10 cellular contexts compared by ENCODE assay signal in genomic region chr7:151166629-151167196, GRCh38. TPM values are rescaled to one million over a fixed set of nuclear protein-coding genes. Genes with fewer than 3 reads are reported as not detected.
DNase-seq lines count a peak whose midpoint lies in the region; ATAC-seq, FAIRE-seq and TF ChIP-seq lines count a peak whose summit lies in the region.
"Had no signal": no experiment of that assay in that cellular context is flagged by ENCODE, and none has a peak within 500 bp of the region (broad histone marks: within the 10 kb centered on the region; RNA-seq: fewer than 3 reads in every experiment).

No MANE protein-coding gene starts in this region.

- H2AFZ ChIP-seq in IMR-90 (replicated peaks; ENCODE audit: low read length, poor library complexity): peak overlapping the region; percentile 79

- ATAC-seq in CD4-positive, CD25-positive, alpha-beta regulatory T cell (ENCODE audit: low read depth in 2 of 2): no peak
- ATAC-seq in IMR-90 (ENCODE audit: low read depth) (no peak), pancreas (peak in 1 of 4 donors; percentile 22), HG03378 (IDR thresholded peaks at IDR 0.05; ENCODE audit: unreplicated experiment) (no peak), HG02623 (IDR thresholded peaks at IDR 0.05; ENCODE audit: unreplicated experiment) (no peak)

- H3K9ac ChIP-seq in IMR-90 (ENCODE audit: low read depth, low read length): no peak overlapping the region

- H4K8ac ChIP-seq in IMR-90 (ENCODE audit: low read depth in 2 of 2, low read length in 2 of 2): no peak overlapping the region

- no peaks in the 10 kb centered on the region for H3K36me3 Mint-ChIP-seq in CD4-positive, CD25-positive, alpha-beta regulatory T cell

- H3K56ac ChIP-seq in IMR-90 (ENCODE audit: extremely low read depth, insufficient read depth, low read length): no peak overlapping the region

- H3K4me3 Mint-ChIP-seq in CD4-positive, CD25-positive, alpha-beta regulatory T cell: peak overlapping the region in 3 of 4 donors; percentile 17 to 72 (median 69)

- H3K79me1 ChIP-seq in IMR-90 (ENCODE audit: low read depth in 1 of 2, low read length in 2 of 2): no peaks in the 10 kb centered on the region

- H3K14ac ChIP-seq in IMR-90 (replicated peaks; ENCODE audit: low read depth, low read length): no peak overlapping the region

- intact Hi-C loops in IMR-90 (cut with micrococcal nuclease) (no loop called here), esophagus squamous epithelium (cut with DNase I) (no loop called here), pancreas (cut with DNase I) (loop anchor here in 1 of 3 donors (5.0 kb wide), 1 partner anchor 39 kb away; no protein-coding TSS in a partner anchor)

- no peak for FAIRE-seq in pancreas (lab: Jason Lieb, UNC)

- H3K36me3 ChIP-seq in CD4-positive, CD25-positive, alpha-beta regulatory T cell (ENCODE audit: control insufficient read depth, insufficient read depth, low read length): no peaks in the 10 kb centered on the region
- H3K36me3 ChIP-seq in IMR-90 (ENCODE audit: control insufficient read depth, insufficient read depth, low read length) (no peaks in the 10 kb centered on the region), esophagus squamous epithelium (no peaks in the 10 kb centered on the region), pancreas (no peaks in the 10 kb centered on the region)

- POLR2A ChIA-PET in IMR-90 (lab: Charles Lee; ENCODE audit: unreplicated experiment): no interaction called here

- no peak overlapping the region for H3K27ac ChIP-seq in CD4-positive, CD25-positive, alpha-beta regulatory T cell (ENCODE audit: insufficient read depth, low read length, poor library complexity, severe bottlenecking)
- H3K27ac ChIP-seq in IMR-90 (ENCODE audit: insufficient read depth, low read length) (no peak overlapping the region), esophagus squamous epithelium (no peak overlapping the region), pancreas (no peak overlapping the region)

- no peak overlapping the region for H3K4me2 ChIP-seq in IMR-90 (ENCODE audit: low read depth, low read length)

- CTCF ChIA-PET in IMR-90 (lab: Yijun Ruan, JAX): no interaction called here

- H3K4me1 ChIP-seq in CD4-positive, CD25-positive, alpha-beta regulatory T cell (ENCODE audit: control insufficient read depth, insufficient read depth, low read length, poor library complexity, severe bottlenecking): peaks cover 19% of the 10 kb centered on the region
- H3K4me1 ChIP-seq in IMR-90 (ENCODE audit: control insufficient read depth, insufficient read depth, low read length) (peaks cover 1% of the 10 kb centered on the region; the same call in 1 of the 2 replicates), esophagus squamous epithelium (peaks cover 11 to 21% (median 18%) of the 10 kb centered on the region in 3 donors), pancreas (peaks cover 0 to 5% (median 4%) of the 10 kb centered on the region in 3 donors)

- H3K9me3 Mint-ChIP-seq in CD4-positive, CD25-positive, alpha-beta regulatory T cell: peaks cover 0 to 2% (median 0%) of the 10 kb centered on the region in 7 donors

- peaks cover 37% of the 10 kb centered on the region for H3K27me3 Mint-ChIP-seq in CD4-positive, CD25-positive, alpha-beta regulatory T cell

- no peak overlapping the region for H3K18ac ChIP-seq in IMR-90 (ENCODE audit: low read depth, low read length)

- no TSS peak for BruUV-seq in IMR-90 (replicated peaks; lab: Mats Ljungman, UMichigan)

- dilution Hi-C loops in IMR-90 (cut with HindIII; ENCODE audit: low sequenced_read_pairs, unreplicated experiment): no loop called here

- H2BK120ac ChIP-seq in IMR-90 (ENCODE audit: low read depth, low read length): no peak overlapping the region

- peaks cover 0 to 9% (median 4%) of the 10 kb centered on the region in 4 donors for H3K4me1 Mint-ChIP-seq in CD4-positive, CD25-positive, alpha-beta regulatory T cell

- H4K5ac ChIP-seq in IMR-90 (ENCODE audit: low read depth, low read length): no peak overlapping the region

- TF ChIP-seq RAD21 in IMR-90 (IDR thresholded peaks at IDR 0.05; ENCODE audit: low read length): no peak

- no peak overlapping the region for H2AK5ac ChIP-seq in IMR-90 (ENCODE audit: low read depth, low read length)

- no peak overlapping the region for H3K4ac ChIP-seq in IMR-90 (ENCODE audit: low read depth, low read length)

- no peak for DNase-seq in CD4-positive, CD25-positive, alpha-beta regulatory T cell
- DNase-seq in IMR-90 (no peak), esophagus squamous epithelium (lab: John Stamatoyannopoulos, UW) (no peak), pancreas (peak in 1 of 6 donors; percentile 57), retina (no peak), NAMALWA (ENCODE audit: low spot score) (no peak)
- DNase-seq: KG1 had no signal

- no peak overlapping the region for H3K4me3 ChIP-seq in CD4-positive, CD25-positive, alpha-beta regulatory T cell (ENCODE audit: low read depth, low read length)
- no peak overlapping the region; the same call in 1 of the 2 replicates for H3K4me3 ChIP-seq in IMR-90 (ENCODE audit: insufficient read depth, low read depth, low read length)
- peak overlapping the region; percentile 26 to 64 (median 44) for H3K4me3 ChIP-seq in esophagus squamous epithelium
- H3K4me3 ChIP-seq in pancreas: peak overlapping the region; percentile 16 to 59 (median 40)

- 7% methylated on average over 3 of the region's 31 CpGs; no CpG with 5 or more reads in 1 of the 2 experiments for WGBS in IMR-90 (ENCODE audit: extremely low coverage in 2 of 2, insufficient read length in 1 of 2), 2 experiments
- WGBS in esophagus squamous epithelium, 2 donors: 24 to 30% methylated on average over 9 to 13 of the region's 31 CpGs
- 11 to 15% methylated on average over 26 to 31 of the region's 31 CpGs for WGBS in pancreas, 2 donors

- H3K9me3 ChIP-seq in CD4-positive, CD25-positive, alpha-beta regulatory T cell (ENCODE audit: control insufficient read depth in 2 of 2, low read length in 2 of 2): no peaks in the 10 kb centered on the region
- H3K9me3 ChIP-seq in IMR-90 (ENCODE audit: control insufficient read depth, insufficient read depth, low read length) (peaks cover 3% of the 10 kb centered on the region; the same call in 1 of the 2 replicates), esophagus squamous epithelium (no peaks in the 10 kb centered on the region), pancreas (no peaks in the 10 kb centered on the region)

- peak overlapping the region in 1 of 3 donors; percentile 58 for H3K27ac Mint-ChIP-seq in CD4-positive, CD25-positive, alpha-beta regulatory T cell

- no peak overlapping the region for H4K91ac ChIP-seq in IMR-90 (ENCODE audit: insufficient read depth, low read depth, low read length)

- no peak overlapping the region for H2AK9ac ChIP-seq in IMR-90 (replicated peaks; ENCODE audit: low read depth, low read length, poor library complexity)

- TF ChIP-seq POLR2A in IMR-90 (IDR thresholded peaks at IDR 0.05; ENCODE audit: low read depth, low read length) (no peak), esophagus squamous epithelium (IDR thresholded peaks at IDR 0.05) (no peak)

- H2BK20ac ChIP-seq in IMR-90 (ENCODE audit: low read depth, low read length): no peak overlapping the region

- peaks cover 62% of the 10 kb centered on the region for H3K27me3 ChIP-seq in CD4-positive, CD25-positive, alpha-beta regulatory T cell (ENCODE audit: control insufficient read depth, insufficient read depth, low read length)
- H3K27me3 ChIP-seq in IMR-90 (ENCODE audit: control insufficient read depth, insufficient read depth, low read length): peaks cover 66% of the 10 kb centered on the region
- peaks cover 6 to 93% (median 13%) of the 10 kb centered on the region in 4 donors for H3K27me3 ChIP-seq in esophagus squamous epithelium
- H3K27me3 ChIP-seq in pancreas: peaks cover 0 to 25% (median 3%) of the 10 kb centered on the region in 4 donors

- no peak overlapping the region for H2BK5ac ChIP-seq in IMR-90 (ENCODE audit: low read depth, low read length, poor library complexity, severe bottlenecking)

- TF ChIP-seq CTCF in IMR-90 (conservative IDR thresholded peaks at IDR 0.05; ENCODE audit: low read depth, low read length): no peak
- no peak for TF ChIP-seq CTCF in esophagus squamous epithelium (IDR thresholded peaks at IDR 0.05)
- no peak for TF ChIP-seq CTCF in pancreas (IDR thresholded peaks at IDR 0.05)

- H2BK15ac ChIP-seq in IMR-90 (ENCODE audit: low read depth, low read length): no peak overlapping the region

- in situ Hi-C loops in IMR-90 (cut with MboI; ENCODE audit: low sequenced_read_pairs): no loop called here

- H4K20me1 ChIP-seq in IMR-90 (ENCODE audit: insufficient read depth, low read length): no peaks in the 10 kb centered on the region; the same call in 1 of the 2 replicates

- H3K9me1 ChIP-seq in IMR-90 (ENCODE audit: insufficient read depth, low read length): no peaks in the 10 kb centered on the region

- no peak overlapping the region for H3K23ac ChIP-seq in IMR-90 (ENCODE audit: low read depth, low read length)

RNA-seq across cellular contexts. Expression of gene GBX1, which starts 0.8 kb away (rescaled TPM):
- not detected for total RNA-seq in CD4-positive, CD25-positive, alpha-beta regulatory T cell
- not detected for polyA plus RNA-seq in CD4-positive, CD25-positive, alpha-beta regulatory T cell
- total RNA-seq in IMR-90 (2012; rRNA removed) (not detected in 2 replicates), esophagus squamous epithelium (not detected), pancreas (not detected)
- polyA plus RNA-seq in IMR-90 (2012; rRNA removed) (not detected in 2 replicates), pancreas (not detected)
- not detected in 2 replicates for polyA plus RNA-seq in IMR-90 (2012; cell fraction: cytosol; rRNA removed)
- polyA plus RNA-seq in IMR-90 (2012; cell fraction: nucleus; rRNA removed; ENCODE audit: low replicate concordance): not detected in 2 replicates
- total RNA-seq: kidney epithelial cell had no signal

RNA-seq across cellular contexts. Expression of gene ASB10, which starts 20.3 kb away (rescaled TPM):
- not detected for total RNA-seq in CD4-positive, CD25-positive, alpha-beta regulatory T cell
- polyA plus RNA-seq in CD4-positive, CD25-positive, alpha-beta regulatory T cell: not detected
- total RNA-seq in IMR-90 (2012; rRNA removed) (not detected in 2 replicates), esophagus squamous epithelium (not detected), pancreas (not detected)
- polyA plus RNA-seq in IMR-90 (2012; rRNA removed) (not detected in 2 replicates), pancreas (not detected)
- polyA plus RNA-seq in IMR-90 (2012; cell fraction: cytosol; rRNA removed): not detected in 2 replicates
- polyA plus RNA-seq in IMR-90 (2012; cell fraction: nucleus; rRNA removed; ENCODE audit: low replicate concordance): not detected in 2 replicates
- total RNA-seq: kidney epithelial cell had no signal

RNA-seq across cellular contexts. Expression of gene H2BK1, which starts 43.6 kb away (rescaled TPM):
- total RNA-seq in CD4-positive, CD25-positive, alpha-beta regulatory T cell: 3.8 TPM
- not detected for polyA plus RNA-seq in CD4-positive, CD25-positive, alpha-beta regulatory T cell
- not detected in 2 replicates for total RNA-seq in IMR-90 (2012; rRNA removed)
- polyA plus RNA-seq in IMR-90 (2012; rRNA removed): not detected in 2 replicates
- not detected in 2 replicates for polyA plus RNA-seq in IMR-90 (2012; cell fraction: cytosol; rRNA removed)
- not detected in 2 replicates for polyA plus RNA-seq in IMR-90 (2012; cell fraction: nucleus; rRNA removed; ENCODE audit: low replicate concordance)
- total RNA-seq in esophagus squamous epithelium: not detected
- not detected for total RNA-seq in pancreas
- polyA plus RNA-seq in pancreas: not detected
- total RNA-seq: kidney epithelial cell had no signal

Comparison
In these comparisons a context has a peak if more than half of its experiments do, and no peak if none do; other contexts are left out.
1. H3K4me3 ChIP-seq: peak in esophagus squamous epithelium (4 of 4) and pancreas (4 of 4); none in CD4-positive, CD25-positive, alpha-beta regulatory T cell (single experiment) and IMR-90 (single experiment).